Comparison of ENCODE assay signal across 11 cellular contexts in genomic region chr6:42100029-42100901, GRCh38. TPM values are rescaled to one million over a fixed set of nuclear protein-coding genes. Genes with fewer than 3 reads are reported as not detected.
A peak's percentile ranks its signal among the peaks of the same experiment; 100 is the strongest.
DNase-seq lines count a peak whose midpoint lies in the region; ATAC-seq and TF ChIP-seq lines count a peak whose summit lies in the region.
"Had no signal": no experiment of that assay in that cellular context is flagged by ENCODE, and none has a peak within 500 bp of the region (broad histone marks: within the 10 kb centered on the region; RNA-seq: fewer than 3 reads in every experiment).

No MANE protein-coding gene starts in this region.

- no peaks in the 10 kb centered on the region for H3K27me3 ChIP-seq in RWPE2 (ENCODE audit: insufficient read depth, poor library complexity, severe bottlenecking)
- H3K27me3 ChIP-seq in esophagus (ENCODE audit: control insufficient read depth in 1 of 2, insufficient read depth in 2 of 2, low read length in 2 of 2): no peaks in the 10 kb centered on the region
- H3K27me3 ChIP-seq in sigmoid colon: peaks cover 0 to 16% (median 9%) of the 10 kb centered on the region in 3 donors

- ATAC-seq in RWPE2 (ENCODE audit: low read depth): peak; percentile 16; the same call in 2 of the 3 replicates
- no peak for ATAC-seq in HG03469 (IDR thresholded peaks at IDR 0.05; ENCODE audit: unreplicated experiment)
- no peak for ATAC-seq in GM21447 (IDR thresholded peaks at IDR 0.05; ENCODE audit: unreplicated experiment)
- no peak for ATAC-seq in HG03378 (IDR thresholded peaks at IDR 0.05; ENCODE audit: unreplicated experiment)

- H3K4me3 ChIP-seq in RWPE2 (ENCODE audit: severe bottlenecking) (no peak overlapping the region), esophagus (ENCODE audit: low read depth in 1 of 2, low read length in 2 of 2) (no peak overlapping the region), sigmoid colon (no peak overlapping the region)
- H3K4me3 ChIP-seq: dorsolateral prefrontal cortex had no signal

- H3K9me3 ChIP-seq in RWPE2 (ENCODE audit: severe bottlenecking): no peaks in the 10 kb centered on the region
- no peaks in the 10 kb centered on the region for H3K9me3 ChIP-seq in esophagus (ENCODE audit: control insufficient read depth in 2 of 2, insufficient read depth in 1 of 2, low read depth in 1 of 2, low read length in 1 of 2)
- H3K9me3 ChIP-seq in sigmoid colon: no peaks in the 10 kb centered on the region

- no peak for TF ChIP-seq POLR2A in sigmoid colon (IDR thresholded peaks at IDR 0.05)

- H3K27ac ChIP-seq in RWPE2 (ENCODE audit: poor library complexity, severe bottlenecking) (peak overlapping the region; percentile 97), esophagus (ENCODE audit: low read depth in 2 of 2, low read length in 1 of 2) (peak overlapping the region; percentile 87 to 96), sigmoid colon (peak overlapping the region; percentile 29 to 60 (median 48))
- H3K27ac ChIP-seq: dorsolateral prefrontal cortex, KMS-11 had no signal

- H3K36me3 ChIP-seq in RWPE2 (ENCODE audit: low read depth) (peaks cover 6% of the 10 kb centered on the region; the same call in 1 of the 2 replicates), esophagus (ENCODE audit: control insufficient read depth in 2 of 2, insufficient read depth in 2 of 2, low read length in 1 of 2) (peaks cover 0 to 19% of the 10 kb centered on the region in 2 donors), sigmoid colon (no peaks in the 10 kb centered on the region)

- no peak for TF ChIP-seq EP300 in sigmoid colon (IDR thresholded peaks at IDR 0.05)

- peak; percentile 65 for DNase-seq in EH (ENCODE audit: low read depth)
- no peak for DNase-seq in RWPE2 (ENCODE audit: low spot score)
- DNase-seq in sigmoid colon: no peak
- DNase-seq in cerebellar nuclear complex (lab: John Stamatoyannopoulos, UW): no peak
- DNase-seq: dorsolateral prefrontal cortex, naive B cell had no signal

- WGBS in esophagus, 2 donors: 43 to 49% methylated on average over 14 of the region's 14 CpGs
- WGBS in sigmoid colon, 2 donors: 46 to 62% methylated on average over 14 of the region's 14 CpGs

- intact Hi-C loops in sigmoid colon (cut with DNase I): no loop called here

- H3K4me1 ChIP-seq in RWPE2 (ENCODE audit: insufficient read depth, poor library complexity, severe bottlenecking): peaks cover 39% of the 10 kb centered on the region
- H3K4me1 ChIP-seq in esophagus (ENCODE audit: control insufficient read depth in 2 of 2, insufficient read depth in 2 of 2, low read length in 1 of 2): peaks cover 2 to 35% of the 10 kb centered on the region in 2 donors
- peaks cover 0 to 36% (median 19%) of the 10 kb centered on the region in 4 donors for H3K4me1 ChIP-seq in sigmoid colon

- TF ChIP-seq CTCF in RWPE2 (IDR thresholded peaks at IDR 0.05; ENCODE audit: poor library complexity, severe bottlenecking) (no peak), sigmoid colon (IDR thresholded peaks at IDR 0.05) (no peak)

RNA-seq across cellular contexts. Expression of gene C6orf132, which starts 42.2 kb away (rescaled TPM):
- polyA plus RNA-seq in esophagus (100 to 1,000 TPM; 150 to 357 TPM), sigmoid colon (10 to 100 TPM; 38.5 to 91.3 (median 87.1) TPM)
- total RNA-seq in sigmoid colon: 1 to 10 TPM in 1 of 4 donors, under 1 TPM in 2, not detected in 1; 0.33 to 3.3 (median 0.71) TPM

RNA-seq across cellular contexts. Expression of gene TAF8, which starts 49.9 kb away (rescaled TPM):
- 1 to 10 TPM; 6.0 to 7.5 TPM for polyA plus RNA-seq in esophagus
- 10 to 100 TPM; 20.3 to 30.7 (median 28.4) TPM for total RNA-seq in sigmoid colon
- polyA plus RNA-seq in sigmoid colon: 10 to 100 TPM in 2 of 3 donors, 1 to 10 TPM in 1; 4.9 to 14.7 (median 12.6) TPM
